14 cellular contexts compared by ENCODE assay signal in the genomic region with DNA sequence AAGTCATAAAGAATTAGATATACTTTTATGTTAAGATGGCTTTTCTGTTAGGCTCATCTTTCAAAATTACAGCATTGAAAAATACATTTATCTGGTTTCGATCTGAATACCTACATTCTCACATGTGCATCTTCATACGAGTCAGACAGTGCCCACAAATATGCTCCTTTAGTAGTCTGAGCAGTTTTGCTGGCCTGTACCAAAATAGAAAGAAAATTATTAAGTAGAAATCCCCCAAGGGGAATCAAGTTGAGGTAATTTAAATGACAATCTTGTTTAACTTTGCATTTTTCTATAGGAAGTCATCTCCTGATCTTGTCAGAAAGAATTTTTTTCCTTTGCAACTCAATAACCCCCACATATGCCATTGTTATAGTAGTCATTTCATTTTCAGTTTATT.
DNase-seq lines count a peak whose midpoint lies in the region; ATAC-seq and TF ChIP-seq lines count a peak whose summit lies in the region.
"Had no signal": no experiment of that assay in that cellular context is flagged by ENCODE, and none has a peak within 500 bp of the region (broad histone marks: within the 10 kb centered on the region; RNA-seq: fewer than 3 reads in every experiment).

No MANE protein-coding gene starts in this region.

- POLR2A ChIA-PET in PC-3 (lab: Charles Lee; ENCODE audit: unreplicated experiment), result no interaction called here

- peak; percentile 71 for ATAC-seq in GM18508 (IDR thresholded peaks at IDR 0.05; ENCODE audit: insufficient read depth, unreplicated experiment)
- ATAC-seq in GM21447 (IDR thresholded peaks at IDR 0.05; ENCODE audit: unreplicated experiment), result peak; percentile 60
- ATAC-seq in HG03066 (IDR thresholded peaks at IDR 0.05; ENCODE audit: low read depth, unreplicated experiment), result peak; percentile 49
- peak; percentile 70 for ATAC-seq in PC-3
- no peak for ATAC-seq in upper lobe of right lung
- ATAC-seq: natural killer cell treated with Interleukin-12 subunit alpha and Interleukin-12 subunit beta and Interleukin-15 and Interleukin-18, amount 100 ng/mL, for 72 hours had no signal

- H3K36me3 ChIP-seq in PC-3 (ENCODE audit: low read depth, low read length) (no peaks in the 10 kb centered on the region), upper lobe of right lung (no peaks in the 10 kb centered on the region), hepatocyte (replicated peaks; ENCODE audit: insufficient read depth, low read depth) (no peaks in the 10 kb centered on the region)
- H3K36me3 ChIP-seq: BLaER1 treated with 17β-estradiol and CSF1 and Interleukin-3, amounts not matched to agents 10 nM and 100 nM; uterus had no signal

- intact Hi-C loops in PC-3 (cut with micrococcal nuclease), result no loop called here
- intact Hi-C loops in upper lobe of right lung (cut with DNase I), result no loop called here

- H3K9me2 ChIP-seq in PC-3 (replicated peaks; ENCODE audit: low read length), result no peaks in the 10 kb centered on the region
- H3K9me2 ChIP-seq in hepatocyte (replicated peaks; ENCODE audit: insufficient read depth), result no peaks in the 10 kb centered on the region

- no TSS peak for BruUV-seq in PC-3 (replicated peaks; lab: Mats Ljungman, UMichigan)

- H3K79me2 ChIP-seq in PC-3 (ENCODE audit: low read length) (no peaks in the 10 kb centered on the region), hepatocyte (no peaks in the 10 kb centered on the region)

- H2AFZ ChIP-seq in PC-3 (ENCODE audit: low read length), result no peak overlapping the region
- no peak overlapping the region for H2AFZ ChIP-seq in hepatocyte

- TF ChIP-seq CTCF in PC-3 (conservative IDR thresholded peaks at IDR 0.05; ENCODE audit: low read depth, low read length), result no peak
- TF ChIP-seq CTCF in upper lobe of right lung (IDR thresholded peaks at IDR 0.05), result no peak
- TF ChIP-seq CTCF in hepatocyte (IDR thresholded peaks at IDR 0.05; ENCODE audit: poor library complexity), result no peak

- peak overlapping the region; percentile 37; the same call in 1 of the 2 replicates for H3K4me2 ChIP-seq in PC-3 (ENCODE audit: low read length)
- no peak overlapping the region for H3K4me2 ChIP-seq in hepatocyte

- H3K4me1 ChIP-seq in PC-3 (ENCODE audit: insufficient read depth, low read length) (peaks cover 10% of the 10 kb centered on the region; the same call in 1 of the 2 replicates), upper lobe of right lung (no peaks in the 10 kb centered on the region), hepatocyte (ENCODE audit: insufficient read depth) (peaks cover 2% of the 10 kb centered on the region)
- H3K4me1 ChIP-seq: uterus had no signal

- no peaks in the 10 kb centered on the region for H3F3A ChIP-seq in PC-3 (ENCODE audit: low read length, unreplicated experiment)

- H3K27ac ChIP-seq in PC-3 (ENCODE audit: low read length), result no peak overlapping the region
- H3K27ac ChIP-seq in upper lobe of right lung, result no peak overlapping the region
- H3K27ac ChIP-seq in hepatocyte, result no peak overlapping the region
- H3K27ac ChIP-seq: BLaER1 treated with 17β-estradiol and CSF1 and Interleukin-3, amounts not matched to agents 10 nM and 100 nM; uterus had no signal

- CTCF ChIA-PET in PC-3 (lab: Charles Lee), result no interaction called here

- peak; percentile 64 for DNase-seq in PC-3
- no peak for DNase-seq in upper lobe of right lung
- DNase-seq in hepatocyte (ENCODE audit: low spot score), result no peak
- DNase-seq in MV-4-11 (lab: John Stamatoyannopoulos, UW), result no peak
- no peak for DNase-seq in NCI-H2081 (lab: John Stamatoyannopoulos, UW)
- DNase-seq: activated CD4-positive, alpha-beta T cell treated with anti-CD3 and anti-CD28 coated beads, Interleukin-2, amount 50 U/mL, for 1 hour; NCI-H2029; stimulated activated CD8-positive, alpha-beta memory T cell treated with anti-CD3 and anti-CD28 coated beads, Interleukin-4, amount 100 ng/mL, for 48 hours; uterus had no signal

- H3K27me3 ChIP-seq in PC-3 (ENCODE audit: low read length) (no peaks in the 10 kb centered on the region), upper lobe of right lung (no peaks in the 10 kb centered on the region), hepatocyte (no peaks in the 10 kb centered on the region)
- H3K27me3 ChIP-seq: BLaER1 treated with 17β-estradiol and CSF1 and Interleukin-3, amounts not matched to agents 10 nM and 100 nM; uterus had no signal

- H3K9ac ChIP-seq in PC-3 (ENCODE audit: low read length), result no peak overlapping the region
- H3K9ac ChIP-seq: BLaER1 treated with 17β-estradiol and CSF1 and Interleukin-3, amounts not matched to agents 10 nM and 100 nM had no signal

- H3K4me3 ChIP-seq in PC-3 (ENCODE audit: low read length) (no peak overlapping the region), upper lobe of right lung (no peak overlapping the region), hepatocyte (no peak overlapping the region)
- H3K4me3 ChIP-seq: BLaER1 treated with 17β-estradiol and CSF1 and Interleukin-3, amounts not matched to agents 10 nM and 100 nM; uterus had no signal

- H4K20me1 ChIP-seq in PC-3 (ENCODE audit: low read length) (no peaks in the 10 kb centered on the region), hepatocyte (ENCODE audit: insufficient read depth, poor library complexity, severe bottlenecking) (no peaks in the 10 kb centered on the region)
- H4K20me1 ChIP-seq: BLaER1 treated with 17β-estradiol and CSF1 and Interleukin-3, amounts not matched to agents 10 nM and 100 nM had no signal

- no peaks in the 10 kb centered on the region for H3K9me3 ChIP-seq in PC-3 (ENCODE audit: low read length)
- no peaks in the 10 kb centered on the region for H3K9me3 ChIP-seq in upper lobe of right lung
- H3K9me3 ChIP-seq in hepatocyte (ENCODE audit: low read depth), result no peaks in the 10 kb centered on the region
- H3K9me3 ChIP-seq: BLaER1 treated with 17β-estradiol and CSF1 and Interleukin-3, amounts not matched to agents 10 nM and 100 nM; uterus had no signal

- WGBS in hepatocyte (ENCODE audit: low lambda C conversion rate, missing lambda C conversion rate), result 88% methylated on average over 2 of the region's 2 CpGs
